1 cellular context compared by ENCODE assay signal in genomic region chr6:44311304-44311703, GRCh38.
TF ChIP-seq lines count a peak whose summit lies in the region.

No MANE protein-coding gene starts in this region.

TF ChIP-seq in WTC11, 78 proteins besides CTCF, POLR2A, EP300 and RAD21 (continued from another document):
- TF ChIP-seq, protein P1, sequence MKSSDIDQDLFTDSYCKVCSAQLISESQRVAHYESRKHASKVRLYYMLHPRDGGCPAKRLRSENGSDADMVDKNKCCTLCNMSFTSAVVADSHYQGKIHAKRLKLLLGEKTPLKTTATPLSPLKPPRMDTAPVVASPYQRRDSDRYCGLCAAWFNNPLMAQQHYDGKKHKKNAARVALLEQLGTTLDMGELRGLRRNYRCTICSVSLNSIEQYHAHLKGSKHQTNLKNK (CRISPR knock-in tag; IDR thresholded peaks at IDR 0.05), result no peak
- TF ChIP-seq ZNF423 (CRISPR knock-in tag; IDR thresholded peaks at IDR 0.05), result no peak
- TF ChIP-seq ESRRA (CRISPR knock-in tag; IDR thresholded peaks at IDR 0.05; ENCODE audit: borderline replicate concordance), result no peak
